23 cellular contexts compared by ENCODE assay signal in the genomic region with DNA sequence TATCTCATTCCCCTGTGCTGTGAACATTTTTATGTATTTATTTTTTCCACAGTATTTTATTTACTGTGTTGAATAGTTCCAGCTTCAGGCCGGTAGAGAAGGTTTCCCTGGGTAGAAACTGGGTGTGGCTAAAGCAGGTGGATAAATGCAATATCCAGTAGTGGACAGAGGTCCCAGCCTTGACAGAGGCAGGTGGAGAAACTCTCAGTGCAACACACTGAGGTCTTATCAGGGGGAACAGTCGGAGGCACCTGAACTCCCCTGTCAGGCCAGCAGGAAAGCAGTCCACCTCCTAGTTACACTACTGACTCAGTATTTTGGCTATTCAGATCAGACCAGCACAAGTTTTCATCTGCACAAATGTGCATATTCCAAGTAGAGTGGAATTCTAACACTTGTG.
"Had no signal": no experiment of that assay in that cellular context is flagged by ENCODE, and none has a peak within 500 bp of the region (broad histone marks: within the 10 kb centered on the region; RNA-seq: fewer than 3 reads in every experiment).

No MANE protein-coding gene starts in this region.

- H3K36me3 ChIP-seq: SJSA1 had no signal

- FAIRE-seq: HepG2, RCC 7860 had no signal

- H3K27me3 ChIP-seq: SJSA1 had no signal

- H3K9me3 ChIP-seq: SJSA1 had no signal

- H3K4me3 ChIP-seq: SJSA1, SK-N-MC had no signal

- DNase-seq: IMR-90, Kasumi-1, MV-4-11, NCI-H1048, NCI-H1105, NCI-H1417, NCI-H1436 treated with DMSO at 0.1 percent for 48 hours, NCI-H1694, NCI-H187 treated with DMSO at 0.1 percent for 48 hours, NCI-H2081, NCI-H2107, NCI-H2227 treated with DMSO at 0.1 percent for 48 hours, NCI-H524, NCI-H526 treated with DMSO at 0.1 percent for 48 hours, NCI-H748 treated with DMSO at 0.1 percent for 48 hours, Right ventricle myocardium superior, RPMI8226, SIG-M5 had no signal

- H3K27ac ChIP-seq: KMS-11, SJSA1, SK-N-MC had no signal
